ENCODE assay signal across 10 cellular contexts in genomic region chr14:44966601-44967336, GRCh38. TPM values are rescaled to one million over a fixed set of nuclear protein-coding genes. Genes with fewer than 3 reads are reported as not detected.
DNase-seq lines count a peak whose midpoint lies in the region; ATAC-seq and TF ChIP-seq lines count a peak whose summit lies in the region.
"Had no signal": no experiment of that assay in that cellular context is flagged by ENCODE, and none has a peak within 500 bp of the region (broad histone marks: within the 10 kb centered on the region; RNA-seq: fewer than 3 reads in every experiment).

No MANE protein-coding gene starts in this region.

- H4K20me1 ChIP-seq in BLaER1: no peaks in the 10 kb centered on the region

- peak overlapping the region; percentile 44 to 81 (median 58) for H3K4me3 Mint-ChIP-seq in naive thymus-derived CD4-positive, alpha-beta T cell

- H3K9me3 Mint-ChIP-seq in naive thymus-derived CD4-positive, alpha-beta T cell: peaks cover 6 to 90% (median 52%) of the 10 kb centered on the region in 11 donors

- H3K36me3 Mint-ChIP-seq in naive thymus-derived CD4-positive, alpha-beta T cell: peaks cover 25 to 65% (median 57%) of the 10 kb centered on the region in 5 donors

- peaks cover 39 to 84% (median 79%) of the 10 kb centered on the region in 7 donors for H3K4me1 Mint-ChIP-seq in naive thymus-derived CD4-positive, alpha-beta T cell

- H3K27me3 Mint-ChIP-seq in naive thymus-derived CD4-positive, alpha-beta T cell: no peaks in the 10 kb centered on the region

- no peak for ATAC-seq in naive thymus-derived CD4-positive, alpha-beta T cell
- ATAC-seq in GM18505 (IDR thresholded peaks at IDR 0.05; ENCODE audit: unreplicated experiment): no peak
- no peak for ATAC-seq in GM18858 (IDR thresholded peaks at IDR 0.05; ENCODE audit: unreplicated experiment)

- whole genome bisulfite sequencing in adrenal gland, 4 donors: 80 to 84% (median 82%) methylated on average over 4 of the region's 4 CpGs

- intact Hi-C loops in breast epithelium (cut with DNase I; ENCODE audit: low total_unique reads) (no loop called here), adrenal gland (cut with DNase I) (loop anchor here in 1 of 2 donors (10.0 kb wide), 1 partner anchor 168 kb away; the partner anchor contains the start of genes FANCM and FKBP3)
- intact Hi-C loops in naive thymus-derived CD4-positive, alpha-beta T cell (cut with micrococcal nuclease): no loop called here

- no peak overlapping the region for H3K27ac Mint-ChIP-seq in naive thymus-derived CD4-positive, alpha-beta T cell

- POLR2A ChIA-PET in naive thymus-derived CD4-positive, alpha-beta T cell (lab: Charles Lee): no interaction called here

- H3K9me3 ChIP-seq in BLaER1 (peaks cover 92% of the 10 kb centered on the region), breast epithelium (peaks cover 0 to 5% of the 10 kb centered on the region in 2 donors), adrenal gland (replicated peaks in 1 of 3) (peaks cover 0 to 9% (median 8%) of the 10 kb centered on the region in 3 donors)
- peaks cover 0 to 20% (median 11%) of the 10 kb centered on the region in 3 experiments for H3K9me3 ChIP-seq in naive thymus-derived CD4-positive, alpha-beta T cell (ENCODE audit: control insufficient read depth in 2 of 3, low read length in 3 of 3)

- TF ChIP-seq POLR2A in breast epithelium (IDR thresholded peaks at IDR 0.05): no peak
- TF ChIP-seq POLR2A in adrenal gland (IDR thresholded peaks at IDR 0.05): no peak
- TF ChIP-seq POLR2A in GM18505 (IDR thresholded peaks at IDR 0.05; ENCODE audit: borderline replicate concordance, extremely low read depth, insufficient read depth, insufficient read length): no peak

- H3K9ac ChIP-seq in BLaER1: no peak overlapping the region

- CTCF ChIA-PET in naive thymus-derived CD4-positive, alpha-beta T cell (lab: Charles Lee): no interaction called here

- H3K4me1 ChIP-seq in BLaER1 (peaks cover 40% of the 10 kb centered on the region), breast epithelium (peaks cover 3 to 4% of the 10 kb centered on the region in 2 donors), adrenal gland (replicated peaks in 1 of 2) (peaks cover 17 to 61% of the 10 kb centered on the region in 2 donors)
- H3K4me1 ChIP-seq in naive thymus-derived CD4-positive, alpha-beta T cell (ENCODE audit: control insufficient read depth in 2 of 2, insufficient read depth in 2 of 2, low read length in 2 of 2): peaks cover 10 to 16% of the 10 kb centered on the region in 2 donors

- H3K36me3 ChIP-seq in BLaER1: peaks cover 28% of the 10 kb centered on the region; the same call in 1 of the 2 replicates
- no peaks in the 10 kb centered on the region for H3K36me3 ChIP-seq in breast epithelium
- peaks cover 0 to 8% (median 0%) of the 10 kb centered on the region in 3 experiments for H3K36me3 ChIP-seq in naive thymus-derived CD4-positive, alpha-beta T cell (ENCODE audit: control insufficient read depth in 2 of 3, insufficient read depth in 3 of 3, low read length in 3 of 3)
- no peaks in the 10 kb centered on the region for H3K36me3 ChIP-seq in adrenal gland (replicated peaks in 1 of 2)

- H3K27ac ChIP-seq in BLaER1 (no peak overlapping the region), breast epithelium (no peak overlapping the region), adrenal gland (no peak overlapping the region)
- no peak overlapping the region for H3K27ac ChIP-seq in naive thymus-derived CD4-positive, alpha-beta T cell (ENCODE audit: low read depth, low read length)

- TF ChIP-seq CTCF in HFF-Myc (IDR thresholded peaks at IDR 0.05; ENCODE audit: low read depth, low read length, missing control alignments): no peak
- no peak for TF ChIP-seq CTCF in breast epithelium (IDR thresholded peaks at IDR 0.05)
- no peak for TF ChIP-seq CTCF in adrenal gland (IDR thresholded peaks at IDR 0.05)

- DNase-seq in HFF-Myc (ENCODE audit: extremely low read depth, low read depth): no peak
- no peak for DNase-seq in breast epithelium (ENCODE audit: low spot score in 2 of 2)
- no peak for DNase-seq in naive thymus-derived CD4-positive, alpha-beta T cell
- DNase-seq in adrenal gland: no peak
- no peak for DNase-seq in amniotic stem cell (lab: John Stamatoyannopoulos, UW)
- DNase-seq: stimulated activated CD8-positive, alpha-beta memory T cell treated with anti-CD3 and anti-CD28 coated beads, Interleukin-4, amount 100 ng/mL, for 48 hours had no signal

- peak overlapping the region; percentile 38; the same call in 1 of the 2 replicates for H3K4me3 ChIP-seq in BLaER1
- H3K4me3 ChIP-seq in HFF-Myc (replicated peaks; ENCODE audit: low read depth, low read length): peak overlapping the region; percentile 34
- H3K4me3 ChIP-seq in breast epithelium: peak overlapping the region; percentile 8 to 84 (median 76)
- no peak overlapping the region for H3K4me3 ChIP-seq in naive thymus-derived CD4-positive, alpha-beta T cell (ENCODE audit: low read length)
- H3K4me3 ChIP-seq in adrenal gland: peak overlapping the region in 1 of 4 donors; percentile 66
- H3K4me3 ChIP-seq: lung had no signal

- H3K4me2 ChIP-seq in BLaER1: peak overlapping the region; percentile 57

- H3K27me3 ChIP-seq in BLaER1: no peaks in the 10 kb centered on the region
- no peaks in the 10 kb centered on the region for H3K27me3 ChIP-seq in breast epithelium
- H3K27me3 ChIP-seq in naive thymus-derived CD4-positive, alpha-beta T cell (ENCODE audit: control insufficient read depth in 2 of 2, insufficient read depth in 2 of 2, low read length in 2 of 2): no peaks in the 10 kb centered on the region
- no peaks in the 10 kb centered on the region for H3K27me3 ChIP-seq in adrenal gland

RNA-seq across cellular contexts. Expression of gene TOGARAM1, which starts 4.8 kb away (rescaled TPM):
- 10 to 100 TPM; 21.3 to 38.1 (median 22.9) TPM for total RNA-seq in breast epithelium
- total RNA-seq in naive thymus-derived CD4-positive, alpha-beta T cell: 10 to 100 TPM; 11.0 to 17.5 (median 15.0) TPM
- polyA plus RNA-seq in naive thymus-derived CD4-positive, alpha-beta T cell: 10 to 100 TPM in 1 of 2 donors, 1 to 10 TPM in 1; 8.7 to 12.0 TPM
- 10 to 100 TPM; 10.2 to 42.0 (median 19.1) TPM for total RNA-seq in adrenal gland
- polyA plus RNA-seq in adrenal gland: 10 to 100 TPM in 1 of 3 donors, 1 to 10 TPM in 2; 4.2 to 27.1 (median 5.7) TPM

RNA-seq across cellular contexts. Expression of gene KLHL28, which starts 5.0 kb away (rescaled TPM):
- total RNA-seq in breast epithelium (10 to 100 TPM in 2 of 3 donors, 1 to 10 TPM in 1; 9.9 to 17.7 (median 10.5) TPM), adrenal gland (10 to 100 TPM in 4 of 8 donors, 1 to 10 TPM in 4; 3.7 to 17.8 (median 10.2) TPM)
- 10 to 100 TPM; 22.1 to 50.2 (median 41.4) TPM for total RNA-seq in naive thymus-derived CD4-positive, alpha-beta T cell
- 10 to 100 TPM; 41.0 to 48.9 TPM for polyA plus RNA-seq in naive thymus-derived CD4-positive, alpha-beta T cell
- 10 to 100 TPM in 1 of 3 donors, 1 to 10 TPM in 2; 1.5 to 10.5 (median 1.8) TPM for polyA plus RNA-seq in adrenal gland
